In the genomic region with DNA sequence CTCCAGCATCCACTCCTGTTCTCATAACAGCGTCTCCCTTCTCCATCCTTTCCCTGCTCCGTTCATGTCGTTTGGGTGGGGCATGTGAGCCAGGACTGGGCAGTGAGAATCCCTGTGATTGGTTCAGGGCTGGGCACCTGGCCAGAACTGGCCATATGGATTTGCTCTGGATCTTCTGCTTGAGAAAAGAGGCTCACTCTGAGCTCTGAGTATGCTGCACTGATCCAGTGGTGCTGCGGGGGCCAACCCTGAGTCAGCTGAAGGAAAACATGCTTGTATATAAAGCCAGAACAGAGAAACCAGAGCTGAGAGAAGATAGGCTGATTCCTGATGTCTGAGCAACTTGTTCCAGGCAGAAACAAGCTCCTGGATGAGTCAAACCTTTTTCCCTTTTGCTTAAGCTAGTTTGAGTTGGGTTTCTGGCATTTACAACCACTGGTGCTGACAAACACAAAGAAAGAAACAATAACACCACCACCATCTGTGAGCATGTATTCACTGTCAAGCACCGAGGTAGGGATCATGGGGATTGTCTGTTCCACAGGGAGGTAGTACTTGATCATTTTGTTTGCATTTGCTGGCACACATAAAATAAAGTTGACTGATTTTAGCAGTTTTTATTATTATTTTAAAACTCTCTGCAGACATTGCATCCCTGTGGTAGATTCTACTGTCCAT, we compare ENCODE assay signal across 10 cellular contexts. TPM values are rescaled to one million over a fixed set of nuclear protein-coding genes. Genes with fewer than 3 reads are reported as not detected.
DNase-seq lines count a peak whose midpoint lies in the region; ATAC-seq and TF ChIP-seq lines count a peak whose summit lies in the region.
"Had no signal": no experiment of that assay in that cellular context is flagged by ENCODE, and none has a peak within 500 bp of the region (broad histone marks: within the 10 kb centered on the region; RNA-seq: fewer than 3 reads in every experiment).

No MANE protein-coding gene starts in this region.

- no peak overlapping the region for H2BK12ac ChIP-seq in mesenchymal stem cell (ENCODE audit: low read length in 2 of 2)

- peak overlapping the region; percentile 68 for H3K4ac ChIP-seq in IMR-90 (ENCODE audit: low read depth, low read length)
- H3K4ac ChIP-seq in mesenchymal stem cell (ENCODE audit: low read depth in 1 of 2, low read length in 2 of 2) = no peak overlapping the region

- peaks cover 6% of the 10 kb centered on the region for H4K20me1 ChIP-seq in IMR-90 (ENCODE audit: insufficient read depth, low read length)

- peak overlapping the region; percentile 47 for H2AK9ac ChIP-seq in IMR-90 (replicated peaks; ENCODE audit: low read depth, low read length, poor library complexity)

- H3K27ac ChIP-seq in IMR-90 (ENCODE audit: insufficient read depth, low read length) (peak overlapping the region; percentile 94), brain microvascular endothelial cell (peak overlapping the region; percentile 29), mesenchymal stem cell (ENCODE audit: low read length, poor library complexity, severe bottlenecking) (no peak overlapping the region), A673 (ENCODE audit: low read depth, low read length, poor library complexity, severe bottlenecking) (no peak overlapping the region)
- H3K27ac ChIP-seq in effector memory CD4-positive, alpha-beta T cell (ENCODE audit: insufficient read depth, low read length, poor library complexity, severe bottlenecking) = no peak overlapping the region

- H4K5ac ChIP-seq in IMR-90 (ENCODE audit: low read depth, low read length) = peak overlapping the region; percentile 77; the same call in 1 of the 2 replicates

- BruUV-seq in IMR-90 (replicated peaks; lab: Mats Ljungman, UMichigan) (no TSS peak), A673 (replicated peaks; lab: Mats Ljungman, UMichigan) (no TSS peak)

- H2AFZ ChIP-seq in IMR-90 (replicated peaks; ENCODE audit: low read length, poor library complexity) (peak overlapping the region; percentile 73), mesenchymal stem cell (ENCODE audit: low read depth, low read length) (no peak overlapping the region)

- peak; percentile 99 for ATAC-seq in IMR-90 (ENCODE audit: low read depth)

- H2BK15ac ChIP-seq in IMR-90 (ENCODE audit: low read depth, low read length) (no peak overlapping the region), mesenchymal stem cell (ENCODE audit: low read depth, poor library complexity, severe bottlenecking) (no peak overlapping the region)

- H3K4me3 ChIP-seq in BE2C (ENCODE audit: low read depth, low read length) (peak overlapping the region; percentile 45), IMR-90 (ENCODE audit: insufficient read depth, low read depth, low read length) (no peak overlapping the region), brain microvascular endothelial cell (ENCODE audit: low read depth, low read length) (no peak overlapping the region), mesenchymal stem cell (ENCODE audit: insufficient read depth in 1 of 2, low read depth in 1 of 2, low read length in 2 of 2) (peak overlapping the region in 1 of 2 experiments; percentile 4), A673 (ENCODE audit: low read depth, low read length, poor library complexity, severe bottlenecking) (no peak overlapping the region)
- H3K4me3 ChIP-seq in effector memory CD4-positive, alpha-beta T cell (ENCODE audit: insufficient read depth, low read depth, low read length, poor library complexity, severe bottlenecking) = no peak overlapping the region

- peak overlapping the region; percentile 21 for H2BK20ac ChIP-seq in IMR-90 (ENCODE audit: low read depth, low read length)

- DNase-seq in BE2C (peak; percentile 93), IMR-90 (peak; percentile 99), brain microvascular endothelial cell (peak; percentile 84), mesenchymal stem cell (peak; percentile 97), Kasumi-1 (lab: John Stamatoyannopoulos, UW) (no peak), A673 (ENCODE audit: low spot score) (no peak), cortex of kidney (lab: John Stamatoyannopoulos, UW) (no peak)
- no peak for DNase-seq in effector memory CD4-positive, alpha-beta T cell
- DNase-seq: activated gamma-delta T cell had no signal

- WGBS in IMR-90 (ENCODE audit: extremely low coverage in 2 of 2, insufficient read length in 1 of 2), 2 experiments = 0% methylated on average over 1 of the region's 5 CpGs; no CpG with 5 or more reads in 1 of the 2 experiments
- WGBS in mesenchymal stem cell = 26% methylated on average over 4 of the region's 5 CpGs

- peaks cover 11% of the 10 kb centered on the region; the same call in 1 of the 2 replicates for H3K9me1 ChIP-seq in IMR-90 (ENCODE audit: insufficient read depth, low read length)

- CTCF ChIA-PET in IMR-90 (lab: Yijun Ruan, JAX) (interaction anchor here (0.5 to 1.4 kb wide), 6 partner anchors 11 to 87 kb away, joined by 3 to 6 read pairs (median 4); partner anchors contain the start of genes HPD and PSMD9), A673 (lab: Charles Lee) (no interaction called here)

- peaks cover 6% of the 10 kb centered on the region for H3K4me1 ChIP-seq in BE2C
- H3K4me1 ChIP-seq in IMR-90 (ENCODE audit: control insufficient read depth, insufficient read depth, low read length) = peaks cover 4% of the 10 kb centered on the region
- peaks cover 2% of the 10 kb centered on the region for H3K4me1 ChIP-seq in mesenchymal stem cell (ENCODE audit: control insufficient read depth, insufficient read depth, low read depth, low read length)
- no peaks in the 10 kb centered on the region for H3K4me1 ChIP-seq in A673 (ENCODE audit: insufficient read depth, low read length, poor library complexity, severe bottlenecking)
- H3K4me1 ChIP-seq in effector memory CD4-positive, alpha-beta T cell (ENCODE audit: control insufficient read depth, insufficient read depth, low read length, poor library complexity, severe bottlenecking) = no peaks in the 10 kb centered on the region

- H3K9me3 ChIP-seq in BE2C (no peaks in the 10 kb centered on the region), IMR-90 (ENCODE audit: control insufficient read depth, insufficient read depth, low read length) (no peaks in the 10 kb centered on the region), mesenchymal stem cell (ENCODE audit: control insufficient read depth, low read length) (no peaks in the 10 kb centered on the region), A673 (ENCODE audit: low read depth, low read length, poor library complexity, severe bottlenecking) (no peaks in the 10 kb centered on the region)
- no peaks in the 10 kb centered on the region for H3K9me3 ChIP-seq in effector memory CD4-positive, alpha-beta T cell (ENCODE audit: control insufficient read depth, low read length)

- H4K91ac ChIP-seq in IMR-90 (ENCODE audit: insufficient read depth, low read depth, low read length) (0 out of 2 replicates have a peak overlapping the region, but pooled peaks have one; percentile 3), mesenchymal stem cell (ENCODE audit: low read length) (no peak overlapping the region)

- H3K56ac ChIP-seq in IMR-90 (ENCODE audit: extremely low read depth, insufficient read depth, low read length) = 0 out of 2 replicates have a peak overlapping the region, but pooled peaks have one; percentile 5

- H3K79me1 ChIP-seq in IMR-90 (ENCODE audit: low read depth in 1 of 2, low read length in 2 of 2) = no peaks in the 10 kb centered on the region
- H3K79me1 ChIP-seq in mesenchymal stem cell (replicated peaks; ENCODE audit: low read length, poor library complexity, severe bottlenecking) = no peaks in the 10 kb centered on the region

- in situ Hi-C loops in IMR-90 (cut with MboI; ENCODE audit: low sequenced_read_pairs) = no loop called here
- in situ Hi-C loops in brain microvascular endothelial cell (cut with HindIII; ENCODE audit: low pct_ligation_motif_present, low sequenced_read_pairs) = no loop called here

- TF ChIP-seq CTCF in BE2C (IDR thresholded peaks at IDR 0.05; ENCODE audit: low read depth, low read length) = no peak
- no peak for TF ChIP-seq CTCF in IMR-90 (conservative IDR thresholded peaks at IDR 0.05; ENCODE audit: low read depth, low read length)
- no peak for TF ChIP-seq CTCF in brain microvascular endothelial cell (IDR thresholded peaks at IDR 0.05; ENCODE audit: low read depth, low read length, missing control alignments)
- no peak for TF ChIP-seq CTCF in A673 (conservative IDR thresholded peaks at IDR 0.05; ENCODE audit: low read depth, low read length)

- dilution Hi-C loops in IMR-90 (cut with HindIII; ENCODE audit: low sequenced_read_pairs, unreplicated experiment) = no loop called here

- no peak for TF ChIP-seq POLR2A in IMR-90 (IDR thresholded peaks at IDR 0.05; ENCODE audit: low read depth, low read length)

- H2BK5ac ChIP-seq in IMR-90 (ENCODE audit: low read depth, low read length, poor library complexity, severe bottlenecking) = peak overlapping the region; percentile 76
- no peak overlapping the region for H2BK5ac ChIP-seq in mesenchymal stem cell (ENCODE audit: low read depth, low read length, poor library complexity, severe bottlenecking)

- peak; percentile 1; the same call in 1 of the 2 replicates for TF ChIP-seq RAD21 in IMR-90 (IDR thresholded peaks at IDR 0.05; ENCODE audit: low read length)

- H3K23ac ChIP-seq in IMR-90 (ENCODE audit: low read depth, low read length) (peak overlapping the region; percentile 84; the same call in 1 of the 2 replicates), mesenchymal stem cell (ENCODE audit: low read length in 2 of 2) (no peak overlapping the region)

- H4K8ac ChIP-seq in IMR-90 (ENCODE audit: low read depth in 2 of 2, low read length in 2 of 2) (peak overlapping the region in 1 of 2 experiments; percentile 84; a peak in 2 of 4 replicates), mesenchymal stem cell (ENCODE audit: low read length) (no peak overlapping the region)

- peak overlapping the region; percentile 86 for H2BK120ac ChIP-seq in IMR-90 (ENCODE audit: low read depth, low read length)
- no peak overlapping the region for H2BK120ac ChIP-seq in mesenchymal stem cell (ENCODE audit: low read depth, low read length)

- H3K27me3 ChIP-seq in BE2C = no peaks in the 10 kb centered on the region
- no peaks in the 10 kb centered on the region for H3K27me3 ChIP-seq in IMR-90 (ENCODE audit: control insufficient read depth, insufficient read depth, low read length)
- H3K27me3 ChIP-seq in brain microvascular endothelial cell (replicated peaks) = no peaks in the 10 kb centered on the region
- H3K27me3 ChIP-seq in mesenchymal stem cell (ENCODE audit: control insufficient read depth in 1 of 2, insufficient read depth in 1 of 2, low read length in 2 of 2) = no peaks in the 10 kb centered on the region
- no peaks in the 10 kb centered on the region for H3K27me3 ChIP-seq in A673 (replicated peaks; ENCODE audit: insufficient read depth, low read depth, low read length, poor library complexity)
- H3K27me3 ChIP-seq in effector memory CD4-positive, alpha-beta T cell (replicated peaks; ENCODE audit: control insufficient read depth, insufficient read depth, low read length, poor library complexity, severe bottlenecking) = no peaks in the 10 kb centered on the region

- H2AK5ac ChIP-seq in IMR-90 (ENCODE audit: low read depth, low read length) (peak overlapping the region; percentile 71; the same call in 1 of the 2 replicates), mesenchymal stem cell (ENCODE audit: low read length, severe bottlenecking) (no peak overlapping the region)

- POLR2A ChIA-PET in IMR-90 (lab: Charles Lee; ENCODE audit: unreplicated experiment) = interaction anchor here (1.5 kb wide), 1 partner anchor 16 kb away, joined by 5 read pairs; the partner anchor contains the start of gene PSMD9
- POLR2A ChIA-PET in A673 (lab: Charles Lee; ENCODE audit: low non-redundant PET) = no interaction called here

- H3K14ac ChIP-seq in IMR-90 (replicated peaks; ENCODE audit: low read depth, low read length) = 0 out of 2 replicates have a peak overlapping the region, but pooled peaks have one; percentile 64
- no peak overlapping the region for H3K14ac ChIP-seq in mesenchymal stem cell (ENCODE audit: low read length in 2 of 2)

- H3K4me2 ChIP-seq in IMR-90 (ENCODE audit: low read depth, low read length) = peak overlapping the region; percentile 47
- H3K4me2 ChIP-seq in mesenchymal stem cell (ENCODE audit: low read length, poor library complexity, severe bottlenecking) = no peak overlapping the region

- intact Hi-C loops in IMR-90 (cut with micrococcal nuclease) (loop anchor here (5.0 kb wide), 1 partner anchor 35 kb away; no protein-coding TSS in a partner anchor), A673 (cut with micrococcal nuclease; ENCODE audit: unreplicated experiment) (no loop called here)

- H3K9ac ChIP-seq in IMR-90 (ENCODE audit: low read depth, low read length) = 0 out of 2 replicates have a peak overlapping the region, but pooled peaks have one; percentile 50
- peak overlapping the region; percentile 47 for H3K9ac ChIP-seq in mesenchymal stem cell (ENCODE audit: low read length)

- H3K18ac ChIP-seq in IMR-90 (ENCODE audit: low read depth, low read length) (peak overlapping the region; percentile 8; the same call in 1 of the 2 replicates), mesenchymal stem cell (ENCODE audit: low read depth in 1 of 2, low read length in 2 of 2) (peak overlapping the region; percentile 55 to 81)

- H3K36me3 ChIP-seq in BE2C (no peaks in the 10 kb centered on the region), IMR-90 (ENCODE audit: control insufficient read depth, insufficient read depth, low read length) (no peaks in the 10 kb centered on the region), brain microvascular endothelial cell (replicated peaks) (no peaks in the 10 kb centered on the region), mesenchymal stem cell (ENCODE audit: control insufficient read depth in 1 of 2, insufficient read depth in 2 of 2, low read depth in 1 of 2, low read length in 2 of 2) (no peaks in the 10 kb centered on the region), A673 (ENCODE audit: insufficient read depth, low read length, poor library complexity, severe bottlenecking) (no peaks in the 10 kb centered on the region)
- no peaks in the 10 kb centered on the region for H3K36me3 ChIP-seq in effector memory CD4-positive, alpha-beta T cell (ENCODE audit: control insufficient read depth, insufficient read depth, low read length)

RNA-seq across cellular contexts. Expression of gene HPD, which starts 14.0 kb away (rescaled TPM):
- not detected for polyA plus RNA-seq in BE2C (2012; ENCODE audit: insufficient read depth, insufficient read length, low read depth)
- total RNA-seq in IMR-90 (2012; rRNA removed) (0.18 TPM in 1 of 2 replicates, not detected in the other), A673 (2021) (not detected in 2 replicates)
- polyA plus RNA-seq in IMR-90 (2012; rRNA removed) = 0.14 and 0.15 TPM in 2 replicates
- 0.08 and 0.13 TPM in 2 replicates for polyA plus RNA-seq in IMR-90 (2012; cell fraction: cytosol; rRNA removed)
- 0.38 and 0.45 TPM in 2 replicates for polyA plus RNA-seq in IMR-90 (2012; cell fraction: nucleus; rRNA removed; ENCODE audit: low replicate concordance)
- polyA plus RNA-seq in mesenchymal stem cell (2013, experiment 1 of 2) = 0.48 TPM
- polyA plus RNA-seq in mesenchymal stem cell (2013, experiment 2 of 2) = 0.47 TPM
- total RNA-seq: skeletal muscle tissue had no signal

RNA-seq across cellular contexts. Expression of gene PSMD9, which starts 15.9 kb away (rescaled TPM):
- 147 TPM for polyA plus RNA-seq in BE2C (2012; ENCODE audit: insufficient read depth, insufficient read length, low read depth)
- 142 and 156 TPM in 2 replicates for total RNA-seq in IMR-90 (2012; rRNA removed)
- 135 and 138 TPM in 2 replicates for polyA plus RNA-seq in IMR-90 (2012; rRNA removed)
- 82.4 and 236 TPM in 2 replicates for polyA plus RNA-seq in IMR-90 (2012; cell fraction: cytosol; rRNA removed)
- polyA plus RNA-seq in IMR-90 (2012; cell fraction: nucleus; rRNA removed; ENCODE audit: low replicate concordance) = 75.4 and 108 TPM in 2 replicates
- polyA plus RNA-seq in mesenchymal stem cell (2013, experiment 1 of 2) = 55.2 TPM
- 55.8 TPM for polyA plus RNA-seq in mesenchymal stem cell (2013, experiment 2 of 2)
- total RNA-seq in A673 (2021) = 78.3 and 86.4 TPM in 2 replicates

RNA-seq across cellular contexts. Expression of gene CFAP251, which starts 45.7 kb away (rescaled TPM):
- polyA plus RNA-seq in BE2C (2012; ENCODE audit: insufficient read depth, insufficient read length, low read depth) = 0.88 TPM
- 9.1 and 9.4 TPM in 2 replicates for total RNA-seq in IMR-90 (2012; rRNA removed)
- 6.8 and 7.8 TPM in 2 replicates for polyA plus RNA-seq in IMR-90 (2012; rRNA removed)
- 4.2 and 6.8 TPM in 2 replicates for polyA plus RNA-seq in IMR-90 (2012; cell fraction: cytosol; rRNA removed)
- 5.3 and 12.5 TPM in 2 replicates for polyA plus RNA-seq in IMR-90 (2012; cell fraction: nucleus; rRNA removed; ENCODE audit: low replicate concordance)
- 8.4 TPM for polyA plus RNA-seq in mesenchymal stem cell (2013, experiment 1 of 2)
- polyA plus RNA-seq in mesenchymal stem cell (2013, experiment 2 of 2) = 8.4 TPM
- 5.5 and 7.5 TPM in 2 replicates for total RNA-seq in A673 (2021)

Comparison
In these comparisons a context has a peak if more than half of its experiments do, and no peak if none do; other contexts are left out.
1. DNase-seq: peak in BE2C (single experiment), IMR-90 (single experiment), brain microvascular endothelial cell (single experiment) and mesenchymal stem cell (single experiment); none in Kasumi-1 (0 of 2), A673 (single experiment), effector memory CD4-positive, alpha-beta T cell (0 of 3) and cortex of kidney (single experiment).
2. H3K27ac ChIP-seq: peak in IMR-90 (single experiment) and brain microvascular endothelial cell (single experiment); none in mesenchymal stem cell (single experiment), A673 (single experiment) and effector memory CD4-positive, alpha-beta T cell (single experiment).